Comparison of ENCODE assay signal across 2 cellular contexts in the genomic region with DNA sequence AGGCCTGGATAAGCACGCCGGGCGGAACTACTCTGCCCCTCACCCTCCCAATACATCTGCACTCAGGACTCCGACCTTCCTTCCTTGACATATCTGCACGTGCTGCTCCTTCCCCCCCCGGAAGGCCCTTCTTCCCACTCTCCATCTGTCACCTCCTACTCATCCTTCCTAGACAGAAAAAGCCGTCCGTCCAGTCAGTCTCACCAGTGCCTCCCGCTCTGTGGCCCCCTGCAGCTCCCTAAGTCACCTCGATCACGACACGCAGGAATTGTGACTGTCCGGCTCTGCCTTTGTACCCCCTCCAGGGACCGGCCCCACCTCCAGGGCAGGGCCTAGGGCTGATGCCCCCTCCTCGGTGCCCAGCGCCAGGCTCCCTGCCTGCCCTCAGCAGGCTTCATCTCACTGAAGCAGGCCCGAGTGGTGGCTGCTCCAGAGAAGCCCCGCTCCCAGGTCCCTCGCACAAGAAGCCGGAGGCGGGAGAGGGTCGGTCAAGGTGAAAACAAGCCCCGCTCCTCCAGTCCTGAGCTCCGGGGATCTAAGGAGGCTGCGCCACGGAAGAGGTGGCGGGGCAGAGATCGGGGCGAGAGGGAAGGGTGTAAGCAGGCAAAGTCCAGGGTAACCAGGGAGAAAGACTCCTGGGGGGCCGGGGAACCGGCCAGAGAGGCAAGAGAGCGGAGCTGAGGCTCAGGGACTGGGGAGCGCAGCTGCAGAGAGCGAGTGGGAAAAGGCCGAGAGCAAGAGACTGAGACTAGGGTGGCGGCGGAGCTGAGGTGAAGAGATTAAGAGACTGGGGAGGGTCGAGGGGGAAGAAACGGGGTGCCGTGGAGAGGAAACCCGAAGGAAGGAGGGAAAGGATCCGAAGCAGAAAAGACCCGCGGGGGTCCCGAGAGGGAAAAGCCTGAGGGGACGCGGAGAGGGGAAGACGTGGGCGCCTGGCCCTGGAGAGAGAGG.
TF ChIP-seq lines count a peak whose summit lies in the region.

No MANE protein-coding gene starts in this region.

TF ChIP-seq in GM23338, 12 proteins besides CTCF, POLR2A, EP300 and RAD21 (continues in another document):
- TF ChIP-seq POLR2AphosphoS5 (IDR thresholded peaks at IDR 0.05; ENCODE audit: low read depth) (no peak), EZH2phosphoT487 (IDR thresholded peaks at IDR 0.05; ENCODE audit: unreplicated experiment) (no peak), NANOG (IDR thresholded peaks at IDR 0.05; ENCODE audit: borderline replicate concordance) (no peak), ZNF114 (CRISPR knock-in tag; IDR thresholded peaks at IDR 0.05) (no peak), ZNF331 (CRISPR knock-in tag; IDR thresholded peaks at IDR 0.05; ENCODE audit: low read depth) (no peak), CREB1 (CRISPR knock-in tag; IDR thresholded peaks at IDR 0.05; ENCODE audit: low read depth) (no peak), EZH2 (IDR thresholded peaks at IDR 0.05; ENCODE audit: low read depth, unreplicated experiment) (no peak)
- TF ChIP-seq, protein P1, sequence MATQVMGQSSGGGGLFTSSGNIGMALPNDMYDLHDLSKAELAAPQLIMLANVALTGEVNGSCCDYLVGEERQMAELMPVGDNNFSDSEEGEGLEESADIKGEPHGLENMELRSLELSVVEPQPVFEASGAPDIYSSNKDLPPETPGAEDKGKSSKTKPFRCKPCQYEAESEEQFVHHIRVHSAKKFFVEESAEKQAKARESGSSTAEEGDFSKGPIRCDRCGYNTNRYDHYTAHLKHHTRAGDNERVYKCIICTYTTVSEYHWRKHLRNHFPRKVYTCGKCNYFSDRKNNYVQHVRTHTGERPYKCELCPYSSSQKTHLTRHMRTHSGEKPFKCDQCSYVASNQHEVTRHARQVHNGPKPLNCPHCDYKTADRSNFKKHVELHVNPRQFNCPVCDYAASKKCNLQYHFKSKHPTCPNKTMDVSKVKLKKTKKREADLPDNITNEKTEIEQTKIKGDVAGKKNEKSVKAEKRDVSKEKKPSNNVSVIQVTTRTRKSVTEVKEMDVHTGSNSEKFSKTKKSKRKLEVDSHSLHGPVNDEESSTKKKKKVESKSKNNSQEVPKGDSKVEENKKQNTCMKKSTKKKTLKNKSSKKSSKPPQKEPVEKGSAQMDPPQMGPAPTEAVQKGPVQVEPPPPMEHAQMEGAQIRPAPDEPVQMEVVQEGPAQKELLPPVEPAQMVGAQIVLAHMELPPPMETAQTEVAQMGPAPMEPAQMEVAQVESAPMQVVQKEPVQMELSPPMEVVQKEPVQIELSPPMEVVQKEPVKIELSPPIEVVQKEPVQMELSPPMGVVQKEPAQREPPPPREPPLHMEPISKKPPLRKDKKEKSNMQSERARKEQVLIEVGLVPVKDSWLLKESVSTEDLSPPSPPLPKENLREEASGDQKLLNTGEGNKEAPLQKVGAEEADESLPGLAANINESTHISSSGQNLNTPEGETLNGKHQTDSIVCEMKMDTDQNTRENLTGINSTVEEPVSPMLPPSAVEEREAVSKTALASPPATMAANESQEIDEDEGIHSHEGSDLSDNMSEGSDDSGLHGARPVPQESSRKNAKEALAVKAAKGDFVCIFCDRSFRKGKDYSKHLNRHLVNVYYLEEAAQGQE (IDR thresholded peaks at IDR 0.05; ENCODE audit: unreplicated experiment): no peak
- TF ChIP-seq, protein P2, sequence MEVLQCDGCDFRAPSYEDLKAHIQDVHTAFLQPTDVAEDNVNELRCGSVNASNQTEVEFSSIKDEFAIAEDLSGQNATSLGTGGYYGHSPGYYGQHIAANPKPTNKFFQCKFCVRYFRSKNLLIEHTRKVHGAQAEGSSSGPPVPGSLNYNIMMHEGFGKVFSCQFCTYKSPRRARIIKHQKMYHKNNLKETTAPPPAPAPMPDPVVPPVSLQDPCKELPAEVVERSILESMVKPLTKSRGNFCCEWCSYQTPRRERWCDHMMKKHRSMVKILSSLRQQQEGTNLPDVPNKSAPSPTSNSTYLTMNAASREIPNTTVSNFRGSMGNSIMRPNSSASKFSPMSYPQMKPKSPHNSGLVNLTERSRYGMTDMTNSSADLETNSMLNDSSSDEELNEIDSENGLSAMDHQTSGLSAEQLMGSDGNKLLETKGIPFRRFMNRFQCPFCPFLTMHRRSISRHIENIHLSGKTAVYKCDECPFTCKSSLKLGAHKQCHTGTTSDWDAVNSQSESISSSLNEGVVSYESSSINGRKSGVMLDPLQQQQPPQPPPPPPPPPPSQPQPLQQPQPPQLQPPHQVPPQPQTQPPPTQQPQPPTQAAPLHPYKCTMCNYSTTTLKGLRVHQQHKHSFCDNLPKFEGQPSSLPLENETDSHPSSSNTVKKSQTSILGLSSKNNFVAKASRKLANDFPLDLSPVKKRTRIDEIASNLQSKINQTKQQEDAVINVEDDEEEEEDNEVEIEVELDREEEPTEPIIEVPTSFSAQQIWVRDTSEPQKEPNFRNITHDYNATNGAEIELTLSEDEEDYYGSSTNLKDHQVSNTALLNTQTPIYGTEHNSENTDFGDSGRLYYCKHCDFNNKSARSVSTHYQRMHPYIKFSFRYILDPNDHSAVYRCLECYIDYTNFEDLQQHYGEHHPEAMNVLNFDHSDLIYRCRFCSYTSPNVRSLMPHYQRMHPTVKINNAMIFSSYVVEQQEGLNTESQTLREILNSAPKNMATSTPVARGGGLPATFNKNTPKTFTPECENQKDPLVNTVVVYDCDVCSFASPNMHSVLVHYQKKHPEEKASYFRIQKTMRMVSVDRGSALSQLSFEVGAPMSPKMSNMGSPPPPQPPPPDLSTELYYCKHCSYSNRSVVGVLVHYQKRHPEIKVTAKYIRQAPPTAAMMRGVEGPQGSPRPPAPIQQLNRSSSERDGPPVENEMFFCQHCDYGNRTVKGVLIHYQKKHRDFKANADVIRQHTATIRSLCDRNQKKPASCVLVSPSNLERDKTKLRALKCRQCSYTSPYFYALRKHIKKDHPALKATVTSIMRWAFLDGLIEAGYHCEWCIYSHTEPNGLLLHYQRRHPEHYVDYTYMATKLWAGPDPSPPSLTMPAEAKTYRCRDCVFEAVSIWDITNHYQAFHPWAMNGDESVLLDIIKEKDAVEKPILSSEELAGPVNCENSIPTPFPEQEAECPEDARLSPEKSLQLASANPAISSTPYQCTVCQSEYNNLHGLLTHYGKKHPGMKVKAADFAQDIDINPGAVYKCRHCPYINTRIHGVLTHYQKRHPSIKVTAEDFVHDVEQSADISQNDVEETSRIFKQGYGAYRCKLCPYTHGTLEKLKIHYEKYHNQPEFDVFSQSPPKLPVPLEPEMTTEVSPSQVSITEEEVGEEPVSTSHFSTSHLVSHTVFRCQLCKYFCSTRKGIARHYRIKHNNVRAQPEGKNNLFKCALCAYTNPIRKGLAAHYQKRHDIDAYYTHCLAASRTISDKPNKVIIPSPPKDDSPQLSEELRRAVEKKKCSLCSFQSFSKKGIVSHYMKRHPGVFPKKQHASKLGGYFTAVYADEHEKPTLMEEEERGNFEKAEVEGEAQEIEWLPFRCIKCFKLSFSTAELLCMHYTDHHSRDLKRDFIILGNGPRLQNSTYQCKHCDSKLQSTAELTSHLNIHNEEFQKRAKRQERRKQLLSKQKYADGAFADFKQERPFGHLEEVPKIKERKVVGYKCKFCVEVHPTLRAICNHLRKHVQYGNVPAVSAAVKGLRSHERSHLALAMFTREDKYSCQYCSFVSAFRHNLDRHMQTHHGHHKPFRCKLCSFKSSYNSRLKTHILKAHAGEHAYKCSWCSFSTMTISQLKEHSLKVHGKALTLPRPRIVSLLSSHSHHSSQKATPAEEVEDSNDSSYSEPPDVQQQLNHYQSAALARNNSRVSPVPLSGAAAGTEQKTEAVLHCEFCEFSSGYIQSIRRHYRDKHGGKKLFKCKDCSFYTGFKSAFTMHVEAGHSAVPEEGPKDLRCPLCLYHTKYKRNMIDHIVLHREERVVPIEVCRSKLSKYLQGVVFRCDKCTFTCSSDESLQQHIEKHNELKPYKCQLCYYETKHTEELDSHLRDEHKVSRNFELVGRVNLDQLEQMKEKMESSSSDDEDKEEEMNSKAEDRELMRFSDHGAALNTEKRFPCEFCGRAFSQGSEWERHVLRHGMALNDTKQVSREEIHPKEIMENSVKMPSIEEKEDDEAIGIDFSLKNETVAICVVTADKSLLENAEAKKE (CRISPR knock-in tag; IDR thresholded peaks at IDR 0.05): no peak

TF ChIP-seq in H1, 55 proteins besides CTCF, POLR2A, EP300 and RAD21:
- peak; percentile 56 for TF ChIP-seq SAP30 (IDR thresholded peaks at IDR 0.05; ENCODE audit: insufficient read depth, insufficient replicate concordance, low read length)
- TF ChIP-seq, protein P3, sequence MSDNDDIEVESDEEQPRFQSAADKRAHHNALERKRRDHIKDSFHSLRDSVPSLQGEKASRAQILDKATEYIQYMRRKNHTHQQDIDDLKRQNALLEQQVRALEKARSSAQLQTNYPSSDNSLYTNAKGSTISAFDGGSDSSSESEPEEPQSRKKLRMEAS (IDR thresholded peaks at IDR 0.05): peak; percentile 40; the same call in 1 of the 2 replicates
- peak in 1 of 2 experiments; percentile 48; a peak in 1 of 4 replicates for TF ChIP-seq SIN3A (conservative IDR thresholded peaks at IDR 0.05 in 1 of 2, IDR thresholded peaks at IDR 0.05 in 1 of 2; ENCODE audit: low read depth in 1 of 2, low read length in 2 of 2)
- TF ChIP-seq RNF2 (IDR thresholded peaks at IDR 0.05; ENCODE audit: borderline replicate concordance, low read depth, low read length, missing control alignments, poor library complexity, severe bottlenecking): no peak
- TF ChIP-seq HDAC2 (IDR thresholded peaks at IDR 0.05; ENCODE audit: borderline replicate concordance in 1 of 2, low read depth in 2 of 2, low read length in 2 of 2): no peak
- TF ChIP-seq, protein P4, sequence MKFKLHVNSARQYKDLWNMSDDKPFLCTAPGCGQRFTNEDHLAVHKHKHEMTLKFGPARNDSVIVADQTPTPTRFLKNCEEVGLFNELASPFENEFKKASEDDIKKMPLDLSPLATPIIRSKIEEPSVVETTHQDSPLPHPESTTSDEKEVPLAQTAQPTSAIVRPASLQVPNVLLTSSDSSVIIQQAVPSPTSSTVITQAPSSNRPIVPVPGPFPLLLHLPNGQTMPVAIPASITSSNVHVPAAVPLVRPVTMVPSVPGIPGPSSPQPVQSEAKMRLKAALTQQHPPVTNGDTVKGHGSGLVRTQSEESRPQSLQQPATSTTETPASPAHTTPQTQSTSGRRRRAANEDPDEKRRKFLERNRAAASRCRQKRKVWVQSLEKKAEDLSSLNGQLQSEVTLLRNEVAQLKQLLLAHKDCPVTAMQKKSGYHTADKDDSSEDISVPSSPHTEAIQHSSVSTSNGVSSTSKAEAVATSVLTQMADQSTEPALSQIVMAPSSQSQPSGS (IDR thresholded peaks at IDR 0.05; ENCODE audit: low read length): no peak
- TF ChIP-seq, protein P5, sequence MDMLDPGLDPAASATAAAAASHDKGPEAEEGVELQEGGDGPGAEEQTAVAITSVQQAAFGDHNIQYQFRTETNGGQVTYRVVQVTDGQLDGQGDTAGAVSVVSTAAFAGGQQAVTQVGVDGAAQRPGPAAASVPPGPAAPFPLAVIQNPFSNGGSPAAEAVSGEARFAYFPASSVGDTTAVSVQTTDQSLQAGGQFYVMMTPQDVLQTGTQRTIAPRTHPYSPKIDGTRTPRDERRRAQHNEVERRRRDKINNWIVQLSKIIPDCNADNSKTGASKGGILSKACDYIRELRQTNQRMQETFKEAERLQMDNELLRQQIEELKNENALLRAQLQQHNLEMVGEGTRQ (IDR thresholded peaks at IDR 0.05; ENCODE audit: low read length): 0 out of 2 replicates have a peak, but pooled peaks have one; percentile 18
- TF ChIP-seq BRCA1 (IDR thresholded peaks at IDR 0.05; ENCODE audit: low read depth, low read length): no peak
- no peak for TF ChIP-seq GTF2F1 (IDR thresholded peaks at IDR 0.05; ENCODE audit: borderline replicate concordance, low read depth, low read length)
- peak; percentile 23 for TF ChIP-seq KDM4A (IDR thresholded peaks at IDR 0.05; ENCODE audit: low read depth, low read length, severe bottlenecking)
- no peak for TF ChIP-seq TAF7 (optimal IDR thresholded peaks at IDR 0.05; ENCODE audit: borderline replicate concordance, low read depth, low read length)
- TF ChIP-seq ZNF274 (IDR thresholded peaks at IDR 0.05; ENCODE audit: borderline replicate concordance, extremely low read depth, low read length): no peak
TF ChIP-seq in H1: peak in this region for 5.
